In the genomic region with DNA sequence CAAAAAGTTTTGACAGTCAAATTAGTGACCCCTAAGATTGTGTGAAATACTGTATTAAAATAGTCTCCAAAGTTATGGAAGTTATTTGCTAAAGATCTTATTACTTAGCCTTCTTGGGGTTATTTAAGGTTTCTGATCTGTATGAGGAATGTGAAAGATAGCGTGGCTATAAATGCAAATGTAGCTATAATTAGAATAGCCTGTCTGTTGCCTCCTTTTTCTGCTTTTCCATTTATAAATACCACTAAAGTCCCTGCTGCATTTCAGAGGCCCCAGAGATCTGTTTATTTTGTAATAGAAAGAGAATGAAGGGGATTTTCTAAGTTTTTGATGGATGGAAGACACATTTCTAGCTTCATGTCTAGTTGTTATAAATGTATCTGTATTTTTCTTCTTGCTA, we compare ENCODE assay signal across 21 cellular contexts.
DNase-seq lines count a peak whose midpoint lies in the region; ATAC-seq and TF ChIP-seq lines count a peak whose summit lies in the region.
"Had no signal": no experiment of that assay in that cellular context is flagged by ENCODE, and none has a peak within 500 bp of the region (broad histone marks: within the 10 kb centered on the region; RNA-seq: fewer than 3 reads in every experiment).

No MANE protein-coding gene starts in this region.

- TF ChIP-seq CTCF in cardiac muscle cell (IDR thresholded peaks at IDR 0.05; ENCODE audit: low read depth, low read length) (no peak), thyroid gland (IDR thresholded peaks at IDR 0.05) (no peak), Calu3 (IDR thresholded peaks at IDR 0.05; ENCODE audit: unreplicated experiment) (no peak)

- H3K9me3 Mint-ChIP-seq in Calu3 (ENCODE audit: low read depth, unreplicated experiment) = no peaks in the 10 kb centered on the region
- H3K9me3 Mint-ChIP-seq: activated B cell treated with CpG ODN at 0.5 μM for 24 hours; activated CD4-positive, alpha-beta memory T cell treated with anti-CD3 and anti-CD28 coated beads for 36 hours; activated naive CD4-positive, alpha-beta T cell treated with anti-CD3 and anti-CD28 coated beads, Interleukin-2, amount 50 U/mL, for 24 hours; effector memory CD8-positive, alpha-beta T cell; type B pancreatic cell had no signal

- H3K4me3 Mint-ChIP-seq in Calu3 (ENCODE audit: low read depth, unreplicated experiment) = no peak overlapping the region
- H3K4me3 Mint-ChIP-seq: activated B cell treated with CpG ODN at 0.5 μM for 24 hours; activated CD4-positive, alpha-beta memory T cell treated with anti-CD3 and anti-CD28 coated beads for 36 hours; activated naive CD4-positive, alpha-beta T cell treated with anti-CD3 and anti-CD28 coated beads, Interleukin-2, amount 50 U/mL, for 24 hours; effector memory CD8-positive, alpha-beta T cell; type B pancreatic cell had no signal

- H3K4me3 ChIP-seq in cardiac muscle cell (no peak overlapping the region), thyroid gland (replicated peaks in 1 of 3) (no peak overlapping the region)
- H3K4me3 ChIP-seq: ascending aorta, pancreas, SJSA1 had no signal

- intact Hi-C loops in Right ventricle myocardium inferior (cut with DNase I) = no loop called here
- intact Hi-C loops in thyroid gland (cut with DNase I) = no loop called here
- intact Hi-C loops in Calu3 (cut with micrococcal nuclease; ENCODE audit: unreplicated experiment) = loop anchor here (5.0 kb wide), 2 partner anchors 77 to 353 kb away; no protein-coding TSS in a partner anchor

- no peaks in the 10 kb centered on the region for H3K27me3 Mint-ChIP-seq in Calu3 (ENCODE audit: unreplicated experiment)
- H3K27me3 Mint-ChIP-seq: activated B cell treated with CpG ODN at 0.5 μM for 24 hours had no signal

- H3K4me1 ChIP-seq in cardiac muscle cell (ENCODE audit: low read depth) = peaks cover 34% of the 10 kb centered on the region
- H3K4me1 ChIP-seq in thyroid gland = peaks cover 28 to 38% of the 10 kb centered on the region in 2 donors
- H3K4me1 ChIP-seq: ascending aorta, SJSA1 had no signal

- CTCF ChIA-PET in Calu3 (lab: Charles Lee) = interaction anchor here (0.5 kb wide), 1 partner anchor 49 kb away, joined by 4 read pairs; no protein-coding TSS in a partner anchor

- no TSS peak for BruUV-seq in Calu3 (replicated peaks; lab: Mats Ljungman, UMichigan)

- no peak for ATAC-seq in Right ventricle myocardium inferior
- ATAC-seq in HG02870 (IDR thresholded peaks at IDR 0.05; ENCODE audit: unreplicated experiment) = peak; percentile 34
- ATAC-seq in SK-N-SH treated with all-trans-retinoic acid at 6 μM for 48 hours = peak; percentile 51
- ATAC-seq: effector memory CD8-positive, alpha-beta T cell; pancreas; stimulated activated naive CD8-positive, alpha-beta T cell treated with anti-CD3 and anti-CD28 coated beads, Interleukin-15, Interleukin-2, amounts not matched to agents 100 U/mL and 50 U/mL, for 24 hours had no signal

- no peaks in the 10 kb centered on the region for H3K36me3 ChIP-seq in cardiac muscle cell
- no peaks in the 10 kb centered on the region for H3K36me3 ChIP-seq in thyroid gland
- H3K36me3 ChIP-seq: ascending aorta, BE2C, pancreas, SJSA1 had no signal

- no peak overlapping the region for H3K27ac Mint-ChIP-seq in Calu3 (ENCODE audit: unreplicated experiment)
- H3K27ac Mint-ChIP-seq: activated B cell treated with CpG ODN at 0.5 μM for 24 hours; activated CD4-positive, alpha-beta memory T cell treated with anti-CD3 and anti-CD28 coated beads for 36 hours; activated naive CD4-positive, alpha-beta T cell treated with anti-CD3 and anti-CD28 coated beads, Interleukin-2, amount 50 U/mL, for 24 hours; effector memory CD8-positive, alpha-beta T cell; type B pancreatic cell had no signal

- WGBS in thyroid gland, 2 donors = 74 to 79% methylated on average over 1 of the region's 1 CpG

- H3K36me3 Mint-ChIP-seq in Calu3 (ENCODE audit: insufficient read depth, unreplicated experiment) = peaks cover 5% of the 10 kb centered on the region
- H3K36me3 Mint-ChIP-seq: activated CD4-positive, alpha-beta memory T cell treated with anti-CD3 and anti-CD28 coated beads for 36 hours; activated naive CD4-positive, alpha-beta T cell treated with anti-CD3 and anti-CD28 coated beads, Interleukin-2, amount 50 U/mL, for 24 hours; type B pancreatic cell had no signal

- H3K9me3 ChIP-seq in cardiac muscle cell (ENCODE audit: low read depth) (no peaks in the 10 kb centered on the region), thyroid gland (no peaks in the 10 kb centered on the region)
- H3K9me3 ChIP-seq: ascending aorta, BE2C, pancreas, SJSA1 had no signal

- H3K27ac ChIP-seq in cardiac muscle cell (peak overlapping the region; percentile 49), thyroid gland (peak overlapping the region in 2 of 3 donors; percentile 3 to 71)
- H3K27ac ChIP-seq: ascending aorta, pancreas, SJSA1 had no signal

- TF ChIP-seq POLR2A in thyroid gland (IDR thresholded peaks at IDR 0.05) = no peak

- peaks cover 34% of the 10 kb centered on the region for H3K4me1 Mint-ChIP-seq in Calu3 (ENCODE audit: low read depth, unreplicated experiment)
- H3K4me1 Mint-ChIP-seq: activated naive CD4-positive, alpha-beta T cell treated with anti-CD3 and anti-CD28 coated beads, Interleukin-2, amount 50 U/mL, for 24 hours had no signal

- no peak for DNase-seq in cardiac muscle cell (ENCODE audit: low read depth in 1 of 2, low spot score in 1 of 2)
- no peak for DNase-seq in Right ventricle myocardium inferior (ENCODE audit: missing footprints)
- no peak for DNase-seq in thyroid gland
- DNase-seq in Calu3 = no peak
- no peak for DNase-seq in RPMI8226
- DNase-seq in iPS-NIHi7 (ENCODE audit: extremely low spot score) = no peak
- DNase-seq: activated B cell treated with CpG ODN at 0.5 μM for 24 hours; activated CD4-positive, alpha-beta memory T cell treated with anti-CD3 and anti-CD28 coated beads for 36 hours; BE2C; effector memory CD8-positive, alpha-beta T cell; NCI-H1105 treated with DMSO at 0.1 percent for 48 hours; NCI-H69; pancreas; stimulated activated CD4-positive, alpha-beta T cell treated with anti-CD3 and anti-CD28 coated beads, Interleukin-1b, Interleukin-23, amount 100 ng/mL, for 48 hours; stimulated activated naive CD8-positive, alpha-beta T cell treated with anti-CD3 and anti-CD28 coated beads, Interleukin-15, Interleukin-2, amounts not matched to agents 100 U/mL and 50 U/mL, for 24 hours had no signal

- no peaks in the 10 kb centered on the region for H3K27me3 ChIP-seq in cardiac muscle cell
- no peaks in the 10 kb centered on the region for H3K27me3 ChIP-seq in thyroid gland
- H3K27me3 ChIP-seq: ascending aorta, BE2C, pancreas, SJSA1 had no signal

TF ChIP-seq in SK-N-SH treated with all-trans-retinoic acid at 6 μM for 48 hours, 23 proteins besides CTCF, POLR2A, EP300 and RAD21 (continues in another document):
- TF ChIP-seq, protein P1, sequence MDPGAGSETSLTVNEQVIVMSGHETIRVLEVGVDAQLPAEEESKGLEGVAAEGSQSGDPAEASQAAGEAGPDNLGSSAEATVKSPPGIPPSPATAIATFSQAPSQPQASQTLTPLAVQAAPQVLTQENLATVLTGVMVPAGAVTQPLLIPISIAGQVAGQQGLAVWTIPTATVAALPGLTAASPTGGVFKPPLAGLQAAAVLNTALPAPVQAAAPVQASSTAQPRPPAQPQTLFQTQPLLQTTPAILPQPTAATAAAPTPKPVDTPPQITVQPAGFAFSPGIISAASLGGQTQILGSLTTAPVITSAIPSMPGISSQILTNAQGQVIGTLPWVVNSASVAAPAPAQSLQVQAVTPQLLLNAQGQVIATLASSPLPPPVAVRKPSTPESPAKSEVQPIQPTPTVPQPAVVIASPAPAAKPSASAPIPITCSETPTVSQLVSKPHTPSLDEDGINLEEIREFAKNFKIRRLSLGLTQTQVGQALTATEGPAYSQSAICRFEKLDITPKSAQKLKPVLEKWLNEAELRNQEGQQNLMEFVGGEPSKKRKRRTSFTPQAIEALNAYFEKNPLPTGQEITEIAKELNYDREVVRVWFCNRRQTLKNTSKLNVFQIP (CRISPR knock-in tag; IDR thresholded peaks at IDR 0.05; ENCODE audit: borderline replicate concordance, low read depth) = no peak
- TF ChIP-seq ISL1 (CRISPR knock-in tag; IDR thresholded peaks at IDR 0.05) = no peak
- TF ChIP-seq CSDC2 (CRISPR knock-in tag; IDR thresholded peaks at IDR 0.05) = no peak
- TF ChIP-seq ZC3H10 (CRISPR knock-in tag; IDR thresholded peaks at IDR 0.05) = no peak
- no peak for TF ChIP-seq GLIS3 (CRISPR knock-in tag; IDR thresholded peaks at IDR 0.05)
- no peak for TF ChIP-seq ZNF70 (CRISPR knock-in tag; IDR thresholded peaks at IDR 0.05)
- TF ChIP-seq, protein P2, sequence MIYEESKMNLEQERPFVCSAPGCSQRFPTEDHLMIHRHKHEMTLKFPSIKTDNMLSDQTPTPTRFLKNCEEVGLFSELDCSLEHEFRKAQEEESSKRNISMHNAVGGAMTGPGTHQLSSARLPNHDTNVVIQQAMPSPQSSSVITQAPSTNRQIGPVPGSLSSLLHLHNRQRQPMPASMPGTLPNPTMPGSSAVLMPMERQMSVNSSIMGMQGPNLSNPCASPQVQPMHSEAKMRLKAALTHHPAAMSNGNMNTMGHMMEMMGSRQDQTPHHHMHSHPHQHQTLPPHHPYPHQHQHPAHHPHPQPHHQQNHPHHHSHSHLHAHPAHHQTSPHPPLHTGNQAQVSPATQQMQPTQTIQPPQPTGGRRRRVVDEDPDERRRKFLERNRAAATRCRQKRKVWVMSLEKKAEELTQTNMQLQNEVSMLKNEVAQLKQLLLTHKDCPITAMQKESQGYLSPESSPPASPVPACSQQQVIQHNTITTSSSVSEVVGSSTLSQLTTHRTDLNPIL (CRISPR knock-in tag; IDR thresholded peaks at IDR 0.05; ENCODE audit: low read depth) = no peak
- TF ChIP-seq, protein P3, sequence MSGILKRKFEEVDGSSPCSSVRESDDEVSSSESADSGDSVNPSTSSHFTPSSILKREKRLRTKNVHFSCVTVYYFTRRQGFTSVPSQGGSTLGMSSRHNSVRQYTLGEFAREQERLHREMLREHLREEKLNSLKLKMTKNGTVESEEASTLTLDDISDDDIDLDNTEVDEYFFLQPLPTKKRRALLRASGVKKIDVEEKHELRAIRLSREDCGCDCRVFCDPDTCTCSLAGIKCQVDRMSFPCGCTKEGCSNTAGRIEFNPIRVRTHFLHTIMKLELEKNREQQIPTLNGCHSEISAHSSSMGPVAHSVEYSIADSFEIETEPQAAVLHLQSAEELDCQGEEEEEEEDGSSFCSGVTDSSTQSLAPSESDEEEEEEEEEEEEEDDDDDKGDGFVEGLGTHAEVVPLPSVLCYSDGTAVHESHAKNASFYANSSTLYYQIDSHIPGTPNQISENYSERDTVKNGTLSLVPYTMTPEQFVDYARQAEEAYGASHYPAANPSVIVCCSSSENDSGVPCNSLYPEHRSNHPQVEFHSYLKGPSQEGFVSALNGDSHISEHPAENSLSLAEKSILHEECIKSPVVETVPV (CRISPR knock-in tag; IDR thresholded peaks at IDR 0.05) = no peak
- TF ChIP-seq ZNF565 (CRISPR knock-in tag; conservative IDR thresholded peaks at IDR 0.05; ENCODE audit: low read depth) = no peak
- TF ChIP-seq ZNF8 (CRISPR knock-in tag; IDR thresholded peaks at IDR 0.05) = no peak
- TF ChIP-seq OSR1 (CRISPR knock-in tag; IDR thresholded peaks at IDR 0.05) = no peak
